In genomic region chr4:147498031-147498700, GRCh38 we compare ENCODE assay signal across 15 cellular contexts. TPM values are rescaled to one million over a fixed set of nuclear protein-coding genes. Genes with fewer than 3 reads are reported as not detected.
A peak's percentile ranks its signal among the peaks of the same experiment; 100 is the strongest.
DNase-seq lines count a peak whose midpoint lies in the region; ATAC-seq, FAIRE-seq and TF ChIP-seq lines count a peak whose summit lies in the region.
"Had no signal": no experiment of that assay in that cellular context is flagged by ENCODE, and none has a peak within 500 bp of the region (broad histone marks: within the 10 kb centered on the region; RNA-seq: fewer than 3 reads in every experiment).

No MANE protein-coding gene starts in this region.

- H3K27ac ChIP-seq in keratinocyte (ENCODE audit: control insufficient read depth, insufficient read depth, low read length), result peak overlapping the region; percentile 55

- intact Hi-C loops in mucosa of descending colon (cut with DNase I, micrococcal nuclease) (no loop called here), Calu3 (cut with micrococcal nuclease; ENCODE audit: unreplicated experiment) (no loop called here)

- H3K79me2 ChIP-seq in keratinocyte (ENCODE audit: control insufficient read depth, insufficient read depth, low read length), result no peaks in the 10 kb centered on the region

- H3K4me2 ChIP-seq in keratinocyte (ENCODE audit: control insufficient read depth, extremely low read depth, insufficient read depth, low read depth, low read length), result peak overlapping the region; percentile 51

- no peaks in the 10 kb centered on the region for H3K27me3 ChIP-seq in keratinocyte (ENCODE audit: control insufficient read depth, extremely low read depth, insufficient read depth, low read length)

- no peaks in the 10 kb centered on the region for H3K9me1 ChIP-seq in keratinocyte (ENCODE audit: control insufficient read depth, extremely low read depth, insufficient read depth, low read length)

- no peak for TF ChIP-seq CTCF in AG04449 (IDR thresholded peaks at IDR 0.05; ENCODE audit: insufficient read depth, low read length, missing control alignments)
- TF ChIP-seq CTCF in keratinocyte (optimal IDR thresholded peaks at IDR 0.05 in 1 of 3, IDR thresholded peaks at IDR 0.05 in 1 of 3, conservative IDR thresholded peaks at IDR 0.05 in 1 of 3; ENCODE audit: extremely low read depth in 1 of 3, insufficient read depth in 2 of 3, low read length in 3 of 3), result no peak
- TF ChIP-seq CTCF in mucosa of descending colon (IDR thresholded peaks at IDR 0.05), result no peak
- no peak for TF ChIP-seq CTCF in Calu3 (IDR thresholded peaks at IDR 0.05; ENCODE audit: unreplicated experiment)

- no peak overlapping the region for H3K27ac Mint-ChIP-seq in Calu3 (ENCODE audit: unreplicated experiment)

- CTCF ChIA-PET in AG04449 (lab: Yijun Ruan, JAX), result interaction anchor here (0.9 to 1.1 kb wide), 2 partner anchors 11 to 92 kb away, joined by 3 read pairs; no protein-coding TSS in a partner anchor
- CTCF ChIA-PET in Calu3 (lab: Charles Lee), result no interaction called here

- FAIRE-seq in HTR-8/SVneo (lab: Jason Lieb, UNC), result no peak
- FAIRE-seq in keratinocyte (lab: Jason Lieb, UNC), result peak; percentile 82
- FAIRE-seq: GM12878 had no signal

- no peak overlapping the region for H3K9ac ChIP-seq in keratinocyte (ENCODE audit: control insufficient read depth, extremely low read depth, insufficient read depth, low read length)

- no peak for ATAC-seq in mucosa of descending colon
- ATAC-seq: GM12878, left ventricle myocardium superior had no signal

- H3K4me1 Mint-ChIP-seq in Calu3 (ENCODE audit: low read depth, unreplicated experiment), result peaks cover 9% of the 10 kb centered on the region

- peak overlapping the region; percentile 65 for H2AFZ ChIP-seq in keratinocyte (ENCODE audit: control insufficient read depth, low read length)

- H3K9me3 ChIP-seq in keratinocyte (ENCODE audit: control insufficient read depth, low read depth, low read length) (no peaks in the 10 kb centered on the region), mucosa of descending colon (no peaks in the 10 kb centered on the region)

- DNase-seq in AG04449 (ENCODE audit: low read depth, low spot score), result peak; percentile 65
- DNase-seq in HTR-8/SVneo (ENCODE audit: insufficient read length, low spot score), result peak; percentile 27
- DNase-seq in brain pericyte (ENCODE audit: low read depth, low spot score), result peak; percentile 40
- no peak for DNase-seq in keratinocyte (ENCODE audit: low read depth, low spot score)
- no peak for DNase-seq in superior temporal gyrus (ENCODE audit: extremely low spot score)
- DNase-seq in mucosa of descending colon, result no peak
- no peak for DNase-seq in ACHN
- DNase-seq in Calu3, result no peak
- DNase-seq: AML-193, DMS79, glutamatergic neuron, left ventricle myocardium superior, NCI-H2081 treated with DMSO at 0.1 percent for 48 hours, nucleus accumbens had no signal

- no peaks in the 10 kb centered on the region for H3K9me3 Mint-ChIP-seq in Calu3 (ENCODE audit: low read depth, unreplicated experiment)

- no peak overlapping the region for H3K4me3 ChIP-seq in AG04449 (ENCODE audit: low read depth, low read length)
- H3K4me3 ChIP-seq in keratinocyte (ENCODE audit: control insufficient read depth in 2 of 3, extremely low read depth in 1 of 3, insufficient read depth in 2 of 3, low read depth in 1 of 3, low read length in 3 of 3), result no peak overlapping the region
- H3K4me3 ChIP-seq in mucosa of descending colon, result no peak overlapping the region
- H3K4me3 ChIP-seq: GM12878 had no signal

- in situ Hi-C loops in ACHN (cut with HindIII; ENCODE audit: low pct_ligation_motif_present, low pct_unique_long_range_greater_than_20kb, low sequenced_read_pairs), result no loop called here

- dilution Hi-C loops in keratinocyte (cut with MboI; ENCODE audit: extremely low pct_ligation_motif_present, low sequenced_read_pairs), result no loop called here

- no peaks in the 10 kb centered on the region for H4K20me1 ChIP-seq in keratinocyte (ENCODE audit: control insufficient read depth, extremely low read depth, insufficient read depth, low read length)

- no peak overlapping the region for H3K4me3 Mint-ChIP-seq in Calu3 (ENCODE audit: low read depth, unreplicated experiment)

- H3K4me1 ChIP-seq in keratinocyte (ENCODE audit: control insufficient read depth, extremely low read depth, insufficient read depth, low read length) (peaks cover 17% of the 10 kb centered on the region), mucosa of descending colon (ENCODE audit: low read depth) (no peaks in the 10 kb centered on the region)

- no TSS peak for BruUV-seq in Calu3 (replicated peaks; lab: Mats Ljungman, UMichigan)

- no peaks in the 10 kb centered on the region for H3K27me3 Mint-ChIP-seq in Calu3 (ENCODE audit: unreplicated experiment)

- no peaks in the 10 kb centered on the region for H3K36me3 Mint-ChIP-seq in Calu3 (ENCODE audit: insufficient read depth, unreplicated experiment)

- H3K36me3 ChIP-seq in keratinocyte (ENCODE audit: control insufficient read depth in 2 of 2, extremely low read depth in 1 of 2, insufficient read depth in 2 of 2, low read length in 2 of 2) (no peaks in the 10 kb centered on the region), mucosa of descending colon (ENCODE audit: low read depth) (no peaks in the 10 kb centered on the region)

- POLR2A ChIA-PET in AG04449 (lab: Yijun Ruan, JAX), result interaction anchor here (0.7 kb wide), 1 partner anchor 17 kb away, joined by 3 read pairs; no protein-coding TSS in a partner anchor

RNA-seq across cellular contexts. Expression of gene EDNRA, which starts 17.3 kb away (rescaled TPM):
- 5.5 to 7.8 TPM (median 6.1 TPM) in 3 replicates for polyA plus RNA-seq in keratinocyte
- 0.20 TPM for polyA plus RNA-seq in keratinocyte (2011; ENCODE audit: low read depth)
- 1.9 and 3.3 TPM in 2 replicates for polyA plus RNA-seq in keratinocyte (2011; cell fraction: cytosol; rRNA removed)
- 8.6 and 8.9 TPM in 2 replicates for polyA plus RNA-seq in keratinocyte (2011; cell fraction: nucleus; rRNA removed)
- polyA plus RNA-seq in keratinocyte (2012; ENCODE audit: low replicate concordance), result 0.35 and 3.4 TPM in 2 replicates
- polyA minus RNA-seq in keratinocyte, result 4.2 to 13.2 TPM (median 5.1 TPM) in 3 replicates
- 3.5 TPM for polyA minus RNA-seq in keratinocyte (2011; cell fraction: cytosol; rRNA and poly(A)+ RNA removed)
- polyA minus RNA-seq in keratinocyte (2011; cell fraction: nucleus; rRNA and poly(A)+ RNA removed), result 9.5 and 15.4 TPM in 2 replicates
- total RNA-seq in mucosa of descending colon, result 1 to 10 TPM in 2 of 3 donors, under 1 TPM in 1; 0.72 to 1.6 (median 1.6) TPM
- 0.29 and 0.71 TPM in 2 replicates for total RNA-seq in Calu3 (2022)

Comparison
In these comparisons a context has a peak if more than half of its experiments do, and no peak if none do; other contexts are left out.
1. DNase-seq: peak in AG04449 (single experiment), HTR-8/SVneo (single experiment) and brain pericyte (single experiment); none in keratinocyte (single experiment), superior temporal gyrus (single experiment), mucosa of descending colon (0 of 3), ACHN (single experiment) and Calu3 (single experiment).